ENCODE assay signal across 10 cellular contexts in the genomic region with DNA sequence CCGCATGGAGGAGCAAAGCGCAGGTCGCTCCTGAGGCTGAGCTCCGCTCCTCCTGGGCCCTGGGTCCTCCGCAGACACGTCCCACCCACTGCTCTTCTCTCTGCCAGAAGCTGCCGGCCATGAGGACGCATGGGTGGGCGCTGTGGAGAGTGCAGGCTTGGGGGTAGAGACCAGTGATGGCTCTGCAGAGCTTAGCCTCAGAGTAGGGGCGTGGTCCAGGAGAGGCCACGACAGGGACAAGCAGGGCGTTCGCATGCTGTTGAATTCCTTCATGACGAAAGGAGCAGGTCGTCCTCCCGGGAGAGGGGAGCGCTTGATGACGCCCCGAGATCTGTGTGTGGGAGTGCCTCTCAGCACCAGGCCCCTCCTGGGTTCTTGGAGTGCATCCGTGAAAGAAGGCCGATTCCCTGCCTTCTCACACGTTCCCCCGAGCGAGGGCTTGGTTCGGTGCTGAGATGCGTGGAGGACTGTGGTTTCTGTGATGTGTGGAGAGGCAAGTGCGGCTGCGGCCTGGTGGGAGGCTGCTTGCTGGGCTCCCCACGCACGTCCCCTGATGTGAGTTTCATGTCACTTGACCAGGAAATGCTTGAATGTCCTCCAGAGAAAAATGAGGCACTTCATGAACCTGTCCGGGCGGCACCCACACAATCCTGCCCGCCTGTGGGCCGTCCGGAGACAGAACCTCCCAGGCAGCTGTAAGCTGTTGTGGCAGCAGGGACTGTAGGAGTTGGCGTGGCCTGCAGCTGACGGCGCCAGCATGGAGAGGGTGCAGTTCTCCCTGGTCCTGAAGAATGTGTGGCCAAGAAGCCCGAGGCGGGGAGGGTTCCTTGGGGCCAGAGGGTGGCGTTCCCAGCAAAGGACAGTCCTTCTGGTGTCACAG. TPM values are rescaled to one million over a fixed set of nuclear protein-coding genes. Genes with fewer than 3 reads are reported as not detected.
DNase-seq lines count a peak whose midpoint lies in the region; ATAC-seq and TF ChIP-seq lines count a peak whose summit lies in the region.
"Had no signal": no experiment of that assay in that cellular context is flagged by ENCODE, and none has a peak within 500 bp of the region (broad histone marks: within the 10 kb centered on the region; RNA-seq: fewer than 3 reads in every experiment).

No MANE protein-coding gene starts in this region.

- POLR2A ChIA-PET in activated CD4-positive, alpha-beta T cell treated with anti-CD3 and anti-CD28 coated beads for 36 hours (lab: Charles Lee): interaction anchor here (0.7 kb wide), 1 partner anchor 34 kb away, joined by 3 read pairs; no protein-coding TSS in a partner anchor

- no peaks in the 10 kb centered on the region for H3K27me3 Mint-ChIP-seq in activated CD4-positive, alpha-beta T cell treated with anti-CD3 and anti-CD28 coated beads for 36 hours

- TF ChIP-seq CTCF in left lung (IDR thresholded peaks at IDR 0.05): no peak

- peaks cover 38 to 61% of the 10 kb centered on the region in 2 donors for H3K4me1 ChIP-seq in left lung

- CTCF ChIA-PET in activated CD4-positive, alpha-beta T cell treated with anti-CD3 and anti-CD28 coated beads for 36 hours (lab: Charles Lee): interaction anchor here (0.7 to 4.5 kb wide), 4 partner anchors 12 to 33 kb away, joined by 3 to 52 read pairs (median 6); no protein-coding TSS in a partner anchor

- H3K27ac ChIP-seq in left lung (peak overlapping the region; percentile 21 to 41), temporal lobe (ENCODE audit: low read depth, low read length) (peak overlapping the region; percentile 55)

- peak overlapping the region in 1 of 2 donors; percentile 2 for H3K4me3 ChIP-seq in left lung

- H3K36me3 ChIP-seq in left lung: peaks cover 11 to 37% of the 10 kb centered on the region in 2 donors

- intact Hi-C loops in activated CD4-positive, alpha-beta T cell treated with anti-CD3 and anti-CD28 coated beads for 36 hours (cut with DNase I, micrococcal nuclease): no loop called here
- intact Hi-C loops in left lung (cut with DNase I): no loop called here

- H3K36me3 Mint-ChIP-seq in activated CD4-positive, alpha-beta T cell treated with anti-CD3 and anti-CD28 coated beads for 36 hours (ENCODE audit: low read depth): peaks cover 66% of the 10 kb centered on the region

- no peak for ATAC-seq in activated CD4-positive, alpha-beta T cell treated with anti-CD3 and anti-CD28 coated beads for 36 hours
- ATAC-seq in left lung (peak; percentile 63), HG03196 (IDR thresholded peaks at IDR 0.05; ENCODE audit: unreplicated experiment) (no peak)

- no peaks in the 10 kb centered on the region for H3K9me3 Mint-ChIP-seq in activated CD4-positive, alpha-beta T cell treated with anti-CD3 and anti-CD28 coated beads for 36 hours (ENCODE audit: low read depth)

- no peaks in the 10 kb centered on the region for H3K9me3 ChIP-seq in left lung

- peak overlapping the region; percentile 94 for H3K4me3 Mint-ChIP-seq in activated CD4-positive, alpha-beta T cell treated with anti-CD3 and anti-CD28 coated beads for 36 hours

- H3K27me3 ChIP-seq in left lung: no peaks in the 10 kb centered on the region

- peaks cover 51% of the 10 kb centered on the region for H3K4me1 Mint-ChIP-seq in activated CD4-positive, alpha-beta T cell treated with anti-CD3 and anti-CD28 coated beads for 36 hours

- peak overlapping the region; percentile 78 for H3K27ac Mint-ChIP-seq in activated CD4-positive, alpha-beta T cell treated with anti-CD3 and anti-CD28 coated beads for 36 hours

- DNase-seq in activated CD4-positive, alpha-beta T cell treated with anti-CD3 and anti-CD28 coated beads for 36 hours: no peak
- no peak for DNase-seq in activated CD4-positive, alpha-beta T cell treated with anti-CD3 and anti-CD28 coated beads, Interleukin-2, amount 50 U/mL, for 1 hour
- peak; percentile 28 for DNase-seq in astrocyte of the hippocampus (ENCODE audit: low read depth, low spot score)
- peak in 1 of 2 donors; percentile 57 for DNase-seq in left lung
- DNase-seq in kidney glomerular epithelial cell (lab: John Stamatoyannopoulos, UW): no peak
- no peak for DNase-seq in COR-L47 (lab: John Stamatoyannopoulos, UW)
- DNase-seq: ACHN, NCI-H524 had no signal

RNA-seq across cellular contexts. Expression of a gene that starts 4.5 kb away (rescaled TPM):
- 100 to 1,000 TPM; 146 to 192 TPM for total RNA-seq in activated CD4-positive, alpha-beta T cell treated with anti-CD3 and anti-CD28 coated beads for 36 hours
- total RNA-seq in left lung: 10 to 100 TPM; 50.1 to 57.8 TPM
- total RNA-seq in temporal lobe: 36.6 TPM

RNA-seq across cellular contexts. Expression of a gene that starts 5.0 kb away (rescaled TPM):
- 10 to 100 TPM; 38.4 to 61.8 TPM for total RNA-seq in activated CD4-positive, alpha-beta T cell treated with anti-CD3 and anti-CD28 coated beads for 36 hours
- 10 to 100 TPM; 61.1 to 74.4 TPM for total RNA-seq in left lung
- total RNA-seq in temporal lobe: 42.0 TPM

RNA-seq across cellular contexts. Expression of a gene that starts 8.0 kb away (rescaled TPM):
- total RNA-seq in activated CD4-positive, alpha-beta T cell treated with anti-CD3 and anti-CD28 coated beads for 36 hours: 1 to 10 TPM; 1.9 to 2.7 TPM
- total RNA-seq in left lung: 1 to 10 TPM; 1.1 TPM
- 0.74 TPM for total RNA-seq in temporal lobe

RNA-seq across cellular contexts. Expression of a gene that starts 15.1 kb away (rescaled TPM):
- under 1 TPM; 0.39 to 0.75 TPM for total RNA-seq in activated CD4-positive, alpha-beta T cell treated with anti-CD3 and anti-CD28 coated beads for 36 hours
- total RNA-seq in left lung (1 to 10 TPM in 1 of 2 donors, under 1 TPM in 1; 0.65 to 1.1 TPM), temporal lobe (not detected)

RNA-seq across cellular contexts. Expression of a gene that starts 40.9 kb away (rescaled TPM):
- total RNA-seq in activated CD4-positive, alpha-beta T cell treated with anti-CD3 and anti-CD28 coated beads for 36 hours: not detected
- total RNA-seq in left lung: 1 to 10 TPM; 1.0 to 8.5 TPM
- total RNA-seq in temporal lobe: under 0.01 TPM
